Comparison of ENCODE assay signal across 8 cellular contexts in the genomic region with DNA sequence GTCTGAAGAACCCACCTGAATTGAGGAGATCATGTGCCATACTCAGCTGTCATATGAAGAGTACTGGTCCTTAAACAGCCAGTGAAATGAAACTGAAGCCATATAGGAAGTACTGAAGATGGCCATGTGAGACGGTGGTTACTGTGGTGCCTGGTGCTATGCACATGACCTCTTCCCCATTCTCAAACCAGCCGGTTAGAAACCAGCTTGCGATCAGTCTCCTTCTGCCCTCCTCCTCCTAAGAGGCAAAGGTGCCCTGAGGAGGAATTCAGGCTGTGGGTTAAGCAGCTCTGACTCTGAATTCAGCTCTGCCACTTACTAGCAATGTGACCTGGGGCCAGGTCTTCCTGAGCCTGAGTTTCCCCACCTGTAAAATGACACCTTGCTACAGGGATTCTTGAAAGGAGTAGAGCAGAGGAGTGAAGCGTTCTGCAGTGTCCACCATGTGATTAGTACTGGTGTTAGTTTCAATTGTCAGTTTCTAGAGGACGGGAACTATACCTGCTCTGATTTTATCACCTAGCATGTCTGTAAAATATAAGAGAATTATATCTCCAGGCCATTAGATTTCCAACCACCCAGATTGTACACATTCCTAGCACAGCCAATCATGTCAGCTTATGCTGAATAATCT.
DNase-seq lines count a peak whose midpoint lies in the region; ATAC-seq, FAIRE-seq and TF ChIP-seq lines count a peak whose summit lies in the region.

No MANE protein-coding gene starts in this region.

- ATAC-seq in GM21390 (IDR thresholded peaks at IDR 0.05; ENCODE audit: unreplicated experiment) (peak; percentile 84), HG03521 (IDR thresholded peaks at IDR 0.05; ENCODE audit: unreplicated experiment) (peak; percentile 92)

- no peak for TF ChIP-seq CTCF in GM12865 (IDR thresholded peaks at IDR 0.05; ENCODE audit: insufficient read depth, low read depth, low read length, missing control alignments)

- no peak for TF ChIP-seq POLR2A in H54 (IDR thresholded peaks at IDR 0.05; ENCODE audit: low read depth, low read length)

- no peak overlapping the region for H3K4me3 ChIP-seq in GM12865 (ENCODE audit: low read depth, low read length)

- no peak for FAIRE-seq in H54 (lab: Jason Lieb, UNC)

- DNase-seq in GM12865 (ENCODE audit: low read depth) (peak; percentile 72), foreskin melanocyte (peak; percentile 46), NCI-H82 (lab: John Stamatoyannopoulos, UW) (no peak), NCI-H345 (lab: John Stamatoyannopoulos, UW) (no peak), H54 (ENCODE audit: insufficient read length, low spot score) (no peak), D341Med (ENCODE audit: low spot score) (no peak)

Comparison
In these comparisons a context has a peak if more than half of its experiments do, and no peak if none do; other contexts are left out.
1. DNase-seq: peak in GM12865 (single experiment) and foreskin melanocyte (single experiment); none in NCI-H82 (single experiment), NCI-H345 (single experiment), H54 (single experiment) and D341Med (single experiment).